Comparison of ENCODE assay signal across 35 cellular contexts in genomic region chr16:31417916-31418315, GRCh38. TPM values are rescaled to one million over a fixed set of nuclear protein-coding genes. Genes with fewer than 3 reads are reported as not detected.
"Had no signal": no experiment of that assay in that cellular context is flagged by ENCODE, and none has a peak within 500 bp of the region (broad histone marks: within the 10 kb centered on the region; RNA-seq: fewer than 3 reads in every experiment).

No MANE protein-coding gene starts in this region.

- H3K4me1 ChIP-seq: esophagus muscularis mucosa, gastroesophageal sphincter had no signal

- H3K27me3 Mint-ChIP-seq: activated CD4-positive, alpha-beta T cell treated with anti-CD3 and anti-CD28 coated beads, Interleukin-2, amount 10 ng/mL, durations not matched to agents 24 days and 14 days; central memory CD8-positive, alpha-beta T cell; effector memory CD8-positive, alpha-beta T cell had no signal

- DNase-seq: activated CD4-positive, alpha-beta T cell treated with anti-CD3 and anti-CD28 coated beads for 36 hours; activated CD4-positive, alpha-beta T cell treated with anti-CD3 and anti-CD28 coated beads, Interleukin-2, amount 10 ng/mL, durations not matched to agents 24 days and 14 days; activated CD4-positive, alpha-beta T cell treated with anti-CD3 and anti-CD28 coated beads, Interleukin-2, amount 50 U/mL, for 4 hours; activated CD4-positive, CD25-positive, alpha-beta regulatory T cell; activated CD4-positive, CD25-positive, alpha-beta regulatory T cell treated with anti-CD3 and anti-CD28 coated beads, Interleukin-2, amount 50 U/mL, for 72 hours; activated CD8-positive, alpha-beta memory T cell treated with anti-CD3 and anti-CD28 coated beads, Interleukin-2, amount 50 U/mL, for 48 hours; activated effector memory CD4-positive, alpha-beta T cell treated with Interleukin-2 at 50 U/mL for 16 hours; activated gamma-delta T cell treated with Interleukin-2 at 50 U/mL for 16 hours; activated naive CD4-positive, alpha-beta T cell treated with anti-CD3 and anti-CD28 coated beads, Interleukin-2, amount 50 U/mL, for 16 hours; activated naive CD4-positive, alpha-beta T cell treated with Interleukin-2 at 50 U/mL for 16 hours; activated T-cell treated with anti-CD3 and anti-CD28 coated beads for 4 hours; activated T-cell treated with anti-CD3 and anti-CD28 coated beads, Interleukin-2, amount 50 U/mL, for 24 hours; activated T-cell treated with anti-CD3 and anti-CD28 coated beads, Interleukin-2, amount 50 U/mL, for 72 hours; amniotic stem cell; anterior cingulate cortex; brain microvascular endothelial cell; cortex of kidney; dermis blood vessel endothelial cell; effector CD4-positive, alpha-beta T cell; effector memory CD8-positive, alpha-beta T cell; erythroblast; foreskin melanocyte; T-helper 1 cell; T-helper 17 cell; T1000 had no signal

- H3K4me3 ChIP-seq: esophagus muscularis mucosa, gastroesophageal sphincter had no signal

- ATAC-seq: activated CD4-positive, alpha-beta T cell treated with anti-CD3 and anti-CD28 coated beads for 36 hours; activated T-cell treated with anti-CD3 and anti-CD28 coated beads, Interleukin-2, amount 50 U/mL, for 72 hours; effector memory CD8-positive, alpha-beta T cell; gastroesophageal sphincter; T-helper 17 cell had no signal

- H3K27me3 ChIP-seq: brain microvascular endothelial cell had no signal

- H3K36me3 Mint-ChIP-seq: activated naive CD8-positive, alpha-beta T cell had no signal

- H3K9me3 Mint-ChIP-seq: activated CD4-positive, alpha-beta T cell treated with anti-CD3 and anti-CD28 coated beads, Interleukin-2, amount 10 ng/mL, durations not matched to agents 24 days and 14 days; activated T-cell treated with anti-CD3 and anti-CD28 coated beads, Interleukin-2, amount 50 U/mL, for 24 hours; activated T-cell treated with anti-CD3 and anti-CD28 coated beads, Interleukin-2, amount 50 U/mL, for 72 hours; central memory CD8-positive, alpha-beta T cell; effector memory CD8-positive, alpha-beta T cell; T-helper 2 cell treated with Interferon-gamma antibody and Interleukin-4, amounts not matched to agents 5 μg/mL and 100 μg/mL, for 36 hours had no signal

- H3K27ac ChIP-seq: brain microvascular endothelial cell, esophagus muscularis mucosa, gastroesophageal sphincter had no signal

- H3K36me3 ChIP-seq: brain microvascular endothelial cell, esophagus muscularis mucosa, gastroesophageal sphincter had no signal

- H3K27ac Mint-ChIP-seq: activated CD4-positive, alpha-beta T cell treated with anti-CD3 and anti-CD28 coated beads for 36 hours; activated CD4-positive, alpha-beta T cell treated with anti-CD3 and anti-CD28 coated beads, Interleukin-2, amount 10 ng/mL, durations not matched to agents 24 days and 14 days; activated naive CD8-positive, alpha-beta T cell; activated T-cell treated with anti-CD3 and anti-CD28 coated beads, Interleukin-2, amount 50 U/mL, for 24 hours; activated T-cell treated with anti-CD3 and anti-CD28 coated beads, Interleukin-2, amount 50 U/mL, for 72 hours; effector memory CD8-positive, alpha-beta T cell; T-helper 17 cell; T-helper 2 cell treated with Interferon-gamma antibody and Interleukin-4, amounts not matched to agents 5 μg/mL and 100 μg/mL, for 36 hours had no signal

- H3K4me3 Mint-ChIP-seq: activated CD4-positive, alpha-beta T cell treated with anti-CD3 and anti-CD28 coated beads for 36 hours; activated CD4-positive, alpha-beta T cell treated with anti-CD3 and anti-CD28 coated beads, Interleukin-2, amount 10 ng/mL, durations not matched to agents 24 days and 14 days; activated naive CD8-positive, alpha-beta T cell; activated T-cell treated with anti-CD3 and anti-CD28 coated beads, Interleukin-2, amount 50 U/mL, for 24 hours; activated T-cell treated with anti-CD3 and anti-CD28 coated beads, Interleukin-2, amount 50 U/mL, for 72 hours; central memory CD8-positive, alpha-beta T cell; T-helper 17 cell; T-helper 2 cell treated with Interferon-gamma antibody and Interleukin-4, amounts not matched to agents 5 μg/mL and 100 μg/mL, for 36 hours had no signal

RNA-seq across cellular contexts. Expression of gene COX6A2, which starts 10.2 kb away (rescaled TPM):
- total RNA-seq: activated CD4-positive, alpha-beta T cell treated with anti-CD3 and anti-CD28 coated beads for 36 hours; activated CD4-positive, alpha-beta T cell treated with anti-CD3 and anti-CD28 coated beads, Interleukin-2, amount 10 ng/mL, durations not matched to agents 24 days and 14 days; activated T-cell treated with anti-CD3 and anti-CD28 coated beads, Interleukin-2, amount 50 U/mL, for 72 hours; astrocyte; bronchial epithelial cell; cerebellum; dermis blood vessel endothelial cell; gastroesophageal sphincter; glomerular endothelial cell; T-helper 17 cell had no signal

RNA-seq across cellular contexts. Expression of gene ITGAD, which starts 24.8 kb away (rescaled TPM):
- total RNA-seq: activated CD4-positive, alpha-beta T cell treated with anti-CD3 and anti-CD28 coated beads for 36 hours; activated CD4-positive, alpha-beta T cell treated with anti-CD3 and anti-CD28 coated beads, Interleukin-2, amount 10 ng/mL, durations not matched to agents 24 days and 14 days; astrocyte; bronchial epithelial cell; cardiac septum; cerebellum; dermis blood vessel endothelial cell; glomerular endothelial cell; T-helper 17 cell had no signal
